In the genomic region with DNA sequence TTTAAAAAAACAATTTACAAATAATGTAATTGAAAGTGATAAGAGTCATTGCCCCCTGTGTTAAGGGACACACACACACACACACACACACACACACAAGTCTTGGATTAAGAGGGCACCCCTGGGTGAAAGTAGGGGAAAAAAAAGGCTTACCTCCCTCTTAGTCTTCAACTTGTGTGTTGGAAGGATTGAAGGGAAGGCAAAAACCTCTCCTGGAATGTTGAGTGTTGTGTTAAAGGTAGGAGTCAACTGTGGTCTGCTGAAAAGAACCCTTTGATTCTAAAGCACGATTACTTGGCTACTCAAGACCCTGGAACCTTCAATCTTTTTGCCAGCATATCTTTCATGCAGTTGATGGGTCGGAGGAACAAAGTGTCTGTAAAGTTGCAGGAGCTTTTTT, we compare ENCODE assay signal across 13 cellular contexts. TPM values are rescaled to one million over a fixed set of nuclear protein-coding genes. Genes with fewer than 3 reads are reported as not detected.
DNase-seq lines count a peak whose midpoint lies in the region; ATAC-seq and TF ChIP-seq lines count a peak whose summit lies in the region.
"Had no signal": no experiment of that assay in that cellular context is flagged by ENCODE, and none has a peak within 500 bp of the region (broad histone marks: within the 10 kb centered on the region; RNA-seq: fewer than 3 reads in every experiment).

No MANE protein-coding gene starts in this region.

- in situ Hi-C loops in gastrocnemius medialis (cut with MboI; ENCODE audit: low sequenced_read_pairs in 4 of 4): no loop called here

- H3K9me3 Mint-ChIP-seq in GM23338: no peaks in the 10 kb centered on the region
- peaks cover 0 to 10% (median 6%) of the 10 kb centered on the region in 5 experiments for H3K9me3 Mint-ChIP-seq in brain

- peak overlapping the region; percentile 54 for H3K4me2 ChIP-seq in GM23338
- H3K4me2 ChIP-seq: BLaER1 treated with 17β-estradiol and CSF1 and Interleukin-3, amounts not matched to agents 10 nM and 100 nM had no signal

- H3K4me3 Mint-ChIP-seq in GM23338 (peak overlapping the region; percentile 62), brain (peak overlapping the region; percentile 89 to 99 (median 95))

- no peaks in the 10 kb centered on the region for H3F3A ChIP-seq in GM23338 (replicated peaks; ENCODE audit: low read depth)

- no peaks in the 10 kb centered on the region for H3K9me2 ChIP-seq in GM23338 (ENCODE audit: insufficient read depth)

- peaks cover 7% of the 10 kb centered on the region for H4K20me1 ChIP-seq in GM23338 (replicated peaks; ENCODE audit: insufficient read depth)

- H3K27ac ChIP-seq in GM23338 (ENCODE audit: low read depth) (peak overlapping the region; percentile 52), gastrocnemius medialis (peak overlapping the region; percentile 89 to 92 (median 90)), Peyer's patch (peak overlapping the region in 1 of 4 donors; percentile 74)
- H3K27ac ChIP-seq: BLaER1 treated with 17β-estradiol and CSF1 and Interleukin-3, amounts not matched to agents 10 nM and 100 nM had no signal

- H3K27me3 ChIP-seq in GM23338 (ENCODE audit: insufficient read depth) (no peaks in the 10 kb centered on the region), gastrocnemius medialis (no peaks in the 10 kb centered on the region), Peyer's patch (no peaks in the 10 kb centered on the region)

- H3K27ac Mint-ChIP-seq in GM23338: no peak overlapping the region; the same call in 1 of the 2 replicates
- peak overlapping the region in 4 of 5 experiments; percentile 74 to 100 (median 75) for H3K27ac Mint-ChIP-seq in brain

- H3K4me3 ChIP-seq in GM23338 (peak overlapping the region; percentile 26), gastrocnemius medialis (peak overlapping the region; percentile 12 to 94 (median 80)), Peyer's patch (peak overlapping the region in 1 of 4 donors; percentile 68)
- H3K4me3 ChIP-seq: BLaER1 treated with 17β-estradiol and CSF1 and Interleukin-3, amounts not matched to agents 10 nM and 100 nM had no signal

- H3K4me1 ChIP-seq in GM23338 (ENCODE audit: insufficient read depth) (peaks cover 70% of the 10 kb centered on the region), gastrocnemius medialis (peaks cover 34 to 58% of the 10 kb centered on the region in 2 donors), Peyer's patch (peaks cover 0 to 12% (median 0%) of the 10 kb centered on the region in 4 donors)
- H3K4me1 ChIP-seq: BLaER1 treated with 17β-estradiol and CSF1 and Interleukin-3, amounts not matched to agents 10 nM and 100 nM had no signal

- H3K4me1 Mint-ChIP-seq in GM23338 (peaks cover 63% of the 10 kb centered on the region), brain (peaks cover 76% of the 10 kb centered on the region)

- H3K27me3 Mint-ChIP-seq in GM23338 (ENCODE audit: insufficient read depth, low read depth, poor library complexity) (peaks cover 1% of the 10 kb centered on the region), brain (peaks cover 10% of the 10 kb centered on the region)

- peaks cover 100% of the 10 kb centered on the region for H3K79me2 ChIP-seq in GM23338 (replicated peaks; ENCODE audit: insufficient read depth)

- H3K9me3 ChIP-seq in gastrocnemius medialis: no peaks in the 10 kb centered on the region
- H3K9me3 ChIP-seq in Peyer's patch: no peaks in the 10 kb centered on the region
- H3K9me3 ChIP-seq: BLaER1 treated with 17β-estradiol and CSF1 and Interleukin-3, amounts not matched to agents 10 nM and 100 nM had no signal

- TF ChIP-seq POLR2A in gastrocnemius medialis (IDR thresholded peaks at IDR 0.05) (no peak), Peyer's patch (IDR thresholded peaks at IDR 0.05) (no peak)

- H3K36me3 Mint-ChIP-seq in GM23338 (ENCODE audit: low read depth) (peaks cover 44% of the 10 kb centered on the region), brain (peaks cover 34% of the 10 kb centered on the region)

- H3K36me3 ChIP-seq in GM23338 (ENCODE audit: insufficient read depth) (no peaks in the 10 kb centered on the region), gastrocnemius medialis (no peaks in the 10 kb centered on the region), Peyer's patch (no peaks in the 10 kb centered on the region)
- H3K36me3 ChIP-seq: BLaER1 treated with 17β-estradiol and CSF1 and Interleukin-3, amounts not matched to agents 10 nM and 100 nM had no signal

- no peak overlapping the region for H2AFZ ChIP-seq in GM23338

- ATAC-seq in GM23338 (peak; percentile 80), gastrocnemius medialis (no peak), GM21526 (IDR thresholded peaks at IDR 0.05; ENCODE audit: low FRiP score, unreplicated experiment) (no peak), HG03159 (IDR thresholded peaks at IDR 0.05; ENCODE audit: unreplicated experiment) (no peak)

- peak; percentile 66 for DNase-seq in GM23338 (ENCODE audit: low spot score)
- DNase-seq in islet precursor cell: peak; percentile 60
- no peak for DNase-seq in gastrocnemius medialis
- DNase-seq in C1 segment of cervical spinal cord (lab: John Stamatoyannopoulos, UW): no peak
- no peak for DNase-seq in Peyer's patch
- DNase-seq: central memory CD4-positive, alpha-beta T cell; NCI-H1092; NCI-H510A treated with DMSO at 0.1 percent for 48 hours; SHP77 had no signal

- intact Hi-C loops in gastrocnemius medialis (cut with DNase I; ENCODE audit: low total_unique reads): loop anchor here (10.0 kb wide), 1 partner anchor 139 kb away; no protein-coding TSS in a partner anchor

- TF ChIP-seq CTCF in GM23338 (conservative IDR thresholded peaks at IDR 0.05; ENCODE audit: low read depth in 2 of 2): no peak
- no peak for TF ChIP-seq CTCF in brain (conservative IDR thresholded peaks at IDR 0.05)
- no peak for TF ChIP-seq CTCF in gastrocnemius medialis (IDR thresholded peaks at IDR 0.05 in 4 of 5, conservative IDR thresholded peaks at IDR 0.05 in 1 of 5)
- no peak for TF ChIP-seq CTCF in Peyer's patch (IDR thresholded peaks at IDR 0.05)

TF ChIP-seq in GM23338, 12 proteins besides CTCF, POLR2A, EP300 and RAD21:
- no peak for TF ChIP-seq EZH2 (IDR thresholded peaks at IDR 0.05; ENCODE audit: low read depth, unreplicated experiment)
- TF ChIP-seq, protein P1, sequence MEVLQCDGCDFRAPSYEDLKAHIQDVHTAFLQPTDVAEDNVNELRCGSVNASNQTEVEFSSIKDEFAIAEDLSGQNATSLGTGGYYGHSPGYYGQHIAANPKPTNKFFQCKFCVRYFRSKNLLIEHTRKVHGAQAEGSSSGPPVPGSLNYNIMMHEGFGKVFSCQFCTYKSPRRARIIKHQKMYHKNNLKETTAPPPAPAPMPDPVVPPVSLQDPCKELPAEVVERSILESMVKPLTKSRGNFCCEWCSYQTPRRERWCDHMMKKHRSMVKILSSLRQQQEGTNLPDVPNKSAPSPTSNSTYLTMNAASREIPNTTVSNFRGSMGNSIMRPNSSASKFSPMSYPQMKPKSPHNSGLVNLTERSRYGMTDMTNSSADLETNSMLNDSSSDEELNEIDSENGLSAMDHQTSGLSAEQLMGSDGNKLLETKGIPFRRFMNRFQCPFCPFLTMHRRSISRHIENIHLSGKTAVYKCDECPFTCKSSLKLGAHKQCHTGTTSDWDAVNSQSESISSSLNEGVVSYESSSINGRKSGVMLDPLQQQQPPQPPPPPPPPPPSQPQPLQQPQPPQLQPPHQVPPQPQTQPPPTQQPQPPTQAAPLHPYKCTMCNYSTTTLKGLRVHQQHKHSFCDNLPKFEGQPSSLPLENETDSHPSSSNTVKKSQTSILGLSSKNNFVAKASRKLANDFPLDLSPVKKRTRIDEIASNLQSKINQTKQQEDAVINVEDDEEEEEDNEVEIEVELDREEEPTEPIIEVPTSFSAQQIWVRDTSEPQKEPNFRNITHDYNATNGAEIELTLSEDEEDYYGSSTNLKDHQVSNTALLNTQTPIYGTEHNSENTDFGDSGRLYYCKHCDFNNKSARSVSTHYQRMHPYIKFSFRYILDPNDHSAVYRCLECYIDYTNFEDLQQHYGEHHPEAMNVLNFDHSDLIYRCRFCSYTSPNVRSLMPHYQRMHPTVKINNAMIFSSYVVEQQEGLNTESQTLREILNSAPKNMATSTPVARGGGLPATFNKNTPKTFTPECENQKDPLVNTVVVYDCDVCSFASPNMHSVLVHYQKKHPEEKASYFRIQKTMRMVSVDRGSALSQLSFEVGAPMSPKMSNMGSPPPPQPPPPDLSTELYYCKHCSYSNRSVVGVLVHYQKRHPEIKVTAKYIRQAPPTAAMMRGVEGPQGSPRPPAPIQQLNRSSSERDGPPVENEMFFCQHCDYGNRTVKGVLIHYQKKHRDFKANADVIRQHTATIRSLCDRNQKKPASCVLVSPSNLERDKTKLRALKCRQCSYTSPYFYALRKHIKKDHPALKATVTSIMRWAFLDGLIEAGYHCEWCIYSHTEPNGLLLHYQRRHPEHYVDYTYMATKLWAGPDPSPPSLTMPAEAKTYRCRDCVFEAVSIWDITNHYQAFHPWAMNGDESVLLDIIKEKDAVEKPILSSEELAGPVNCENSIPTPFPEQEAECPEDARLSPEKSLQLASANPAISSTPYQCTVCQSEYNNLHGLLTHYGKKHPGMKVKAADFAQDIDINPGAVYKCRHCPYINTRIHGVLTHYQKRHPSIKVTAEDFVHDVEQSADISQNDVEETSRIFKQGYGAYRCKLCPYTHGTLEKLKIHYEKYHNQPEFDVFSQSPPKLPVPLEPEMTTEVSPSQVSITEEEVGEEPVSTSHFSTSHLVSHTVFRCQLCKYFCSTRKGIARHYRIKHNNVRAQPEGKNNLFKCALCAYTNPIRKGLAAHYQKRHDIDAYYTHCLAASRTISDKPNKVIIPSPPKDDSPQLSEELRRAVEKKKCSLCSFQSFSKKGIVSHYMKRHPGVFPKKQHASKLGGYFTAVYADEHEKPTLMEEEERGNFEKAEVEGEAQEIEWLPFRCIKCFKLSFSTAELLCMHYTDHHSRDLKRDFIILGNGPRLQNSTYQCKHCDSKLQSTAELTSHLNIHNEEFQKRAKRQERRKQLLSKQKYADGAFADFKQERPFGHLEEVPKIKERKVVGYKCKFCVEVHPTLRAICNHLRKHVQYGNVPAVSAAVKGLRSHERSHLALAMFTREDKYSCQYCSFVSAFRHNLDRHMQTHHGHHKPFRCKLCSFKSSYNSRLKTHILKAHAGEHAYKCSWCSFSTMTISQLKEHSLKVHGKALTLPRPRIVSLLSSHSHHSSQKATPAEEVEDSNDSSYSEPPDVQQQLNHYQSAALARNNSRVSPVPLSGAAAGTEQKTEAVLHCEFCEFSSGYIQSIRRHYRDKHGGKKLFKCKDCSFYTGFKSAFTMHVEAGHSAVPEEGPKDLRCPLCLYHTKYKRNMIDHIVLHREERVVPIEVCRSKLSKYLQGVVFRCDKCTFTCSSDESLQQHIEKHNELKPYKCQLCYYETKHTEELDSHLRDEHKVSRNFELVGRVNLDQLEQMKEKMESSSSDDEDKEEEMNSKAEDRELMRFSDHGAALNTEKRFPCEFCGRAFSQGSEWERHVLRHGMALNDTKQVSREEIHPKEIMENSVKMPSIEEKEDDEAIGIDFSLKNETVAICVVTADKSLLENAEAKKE (CRISPR knock-in tag; IDR thresholded peaks at IDR 0.05): 0 out of 2 replicates have a peak, but pooled peaks have one; percentile 15

RNA-seq across cellular contexts. Expression of gene PBX1, which starts 6.4 kb away (rescaled TPM):
- 84.2 and 104 TPM in 2 replicates for total RNA-seq in GM23338 (2014; rRNA removed; shearing (Covaris generic))
- polyA plus RNA-seq in GM23338 (2016; fragmentation: Nextera tagmentation; extraction: Ambion mirVana): 39.3 and 40.0 TPM in 2 replicates
- 72.1 TPM for polyA plus RNA-seq in brain (ENCODE audit: insufficient read depth, low read depth, low replicate concordance)
- 10 to 100 TPM; 21.7 to 36.5 (median 29.0) TPM for total RNA-seq in gastrocnemius medialis
- 10 to 100 TPM; 20.6 to 57.5 (median 40.4) TPM for total RNA-seq in Peyer's patch

Comparison
In these comparisons a context has a peak if more than half of its experiments do, and no peak if none do; other contexts are left out.
1. DNase-seq: peak in GM23338 (single experiment) and islet precursor cell (single experiment); none in gastrocnemius medialis (0 of 2), C1 segment of cervical spinal cord (0 of 14) and Peyer's patch (0 of 3).